In the genomic region with DNA sequence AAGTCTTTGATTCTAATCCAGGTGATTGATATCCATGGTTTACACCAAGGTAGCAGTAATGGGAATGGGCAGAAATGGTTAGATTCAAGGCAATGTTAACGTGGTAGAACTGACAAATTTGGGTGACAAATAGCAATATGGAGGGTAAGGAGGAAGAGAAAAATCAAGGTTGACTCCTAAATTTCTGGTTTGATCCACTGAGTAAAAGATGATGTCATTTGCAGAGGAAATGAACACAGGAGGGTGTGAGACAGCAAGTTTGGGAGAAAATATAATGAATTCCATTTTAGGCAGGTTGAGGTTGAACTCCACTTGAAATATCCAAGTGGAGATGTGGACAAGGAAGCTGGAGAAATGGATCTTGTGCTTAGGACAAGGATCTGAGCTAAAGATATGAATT, we compare ENCODE assay signal across 16 cellular contexts.
A peak's percentile ranks its signal among the peaks of the same experiment; 100 is the strongest.
DNase-seq lines count a peak whose midpoint lies in the region; ATAC-seq, FAIRE-seq and TF ChIP-seq lines count a peak whose summit lies in the region.
"Had no signal": no experiment of that assay in that cellular context is flagged by ENCODE, and none has a peak within 500 bp of the region (broad histone marks: within the 10 kb centered on the region; RNA-seq: fewer than 3 reads in every experiment).

No MANE protein-coding gene starts in this region.

- H3K27me3 ChIP-seq in PC-9 (ENCODE audit: insufficient read depth, low read depth) (no peaks in the 10 kb centered on the region), skeletal muscle tissue (ENCODE audit: control insufficient read depth in 3 of 3, insufficient read depth in 3 of 3, low read length in 3 of 3) (peaks cover 0 to 5% (median 0%) of the 10 kb centered on the region in 3 donors)

- intact Hi-C loops in PC-9 (cut with micrococcal nuclease; ENCODE audit: unreplicated experiment) = no loop called here

- peak overlapping the region; percentile 60 to 79; a peak in 4 of 6 replicates for H3K27ac ChIP-seq in A549
- peak overlapping the region; percentile 28; the same call in 1 of the 2 replicates for H3K27ac ChIP-seq in PC-9
- peak overlapping the region; percentile 100 for H3K27ac ChIP-seq in epithelial cell of prostate
- H3K27ac ChIP-seq in skeletal muscle tissue (ENCODE audit: low read depth, low read length) = peak overlapping the region; percentile 47
- H3K27ac ChIP-seq: C4-2B had no signal

- no peak overlapping the region for H3K9ac ChIP-seq in skeletal muscle tissue (ENCODE audit: low read depth in 1 of 3, low read length in 3 of 3)

- TF ChIP-seq POLR2A in A549 (IDR thresholded peaks at IDR 0.05; ENCODE audit: low read length) = no peak

- H3K4me2 ChIP-seq in A549 = peak overlapping the region; percentile 42; the same call in 2 of the 3 replicates
- no peak overlapping the region for H3K4me2 ChIP-seq in PC-9

- TF ChIP-seq EP300 in A549 (IDR thresholded peaks at IDR 0.05) = no peak

- no peaks in the 10 kb centered on the region for H3K9me3 ChIP-seq in A549
- no peaks in the 10 kb centered on the region for H3K9me3 ChIP-seq in PC-9 (ENCODE audit: insufficient read depth, low read depth)
- no peaks in the 10 kb centered on the region for H3K9me3 ChIP-seq in skeletal muscle tissue (ENCODE audit: control insufficient read depth in 3 of 3, low read length in 3 of 3)

- H2AFZ ChIP-seq in PC-9 = no peak overlapping the region

- ATAC-seq in A549 (no peak), HG03097 (IDR thresholded peaks at IDR 0.05; ENCODE audit: low FRiP score, unreplicated experiment) (no peak), GM18519 (IDR thresholded peaks at IDR 0.05; ENCODE audit: low FRiP score, unreplicated experiment) (no peak)

- POLR2A ChIA-PET in A549 (lab: Yijun Ruan, JAX) = no interaction called here
- POLR2A ChIA-PET in PC-9 (lab: Charles Lee; ENCODE audit: unreplicated experiment) = interaction anchor here (0.7 to 1.0 kb wide), 3 partner anchors 16 to 21 kb away, joined by 3 to 7 read pairs (median 5); no protein-coding TSS in a partner anchor

- no peaks in the 10 kb centered on the region for H3K36me3 ChIP-seq in PC-9 (ENCODE audit: low read depth)
- H3K36me3 ChIP-seq in skeletal muscle tissue (ENCODE audit: control insufficient read depth in 3 of 3, insufficient read depth in 3 of 3, low read length in 3 of 3) = no peaks in the 10 kb centered on the region

- TF ChIP-seq RAD21 in A549 (conservative IDR thresholded peaks at IDR 0.05 in 1 of 2, IDR thresholded peaks at IDR 0.05 in 1 of 2) = no peak

- no TSS peak for BruUV-seq in PC-9 (replicated peaks; lab: Mats Ljungman, UMichigan)

- TF ChIP-seq CTCF in A549 (IDR thresholded peaks at IDR 0.05) (no peak), PC-9 (conservative IDR thresholded peaks at IDR 0.05) (no peak)

- no peaks in the 10 kb centered on the region for H3K9me2 ChIP-seq in PC-9 (ENCODE audit: insufficient read depth)

- FAIRE-seq in A549 (lab: Jason Lieb, UNC) = no peak
- FAIRE-seq: G401.6 had no signal

- H3F3A ChIP-seq in PC-9 (ENCODE audit: insufficient read depth, low read depth) = peaks cover 47% of the 10 kb centered on the region

- no peak for DNase-seq in A549 (ENCODE audit: low read depth in 1 of 2, low spot score in 1 of 2)
- no peak for DNase-seq in PC-9
- DNase-seq in epithelial cell of prostate (ENCODE audit: low read depth, low spot score) = no peak
- no peak for DNase-seq in NCI-H345 (lab: John Stamatoyannopoulos, UW)
- DNase-seq in activated effector memory CD4-positive, alpha-beta T cell treated with anti-CD3 and anti-CD28 coated beads, Interleukin-2, amount 50 U/mL, for 16 hours = no peak
- DNase-seq: DND-41, GOT3, MV-4-11, NCI-H1417, NCI-H187 treated with DMSO at 0.1 percent for 48 hours, NCI-H774 had no signal

- H3K4me3 ChIP-seq in A549 (no peak overlapping the region), PC-9 (no peak overlapping the region), skeletal muscle tissue (ENCODE audit: low read length in 3 of 3) (no peak overlapping the region)

- CTCF ChIA-PET in A549 (lab: Yijun Ruan, JAX) = interaction anchor here (1.4 kb wide), 1 partner anchor 10 kb away, joined by 3 read pairs; no protein-coding TSS in a partner anchor
- CTCF ChIA-PET in PC-9 (lab: Charles Lee) = interaction anchor here (0.5 kb wide), 1 partner anchor 15 kb away, joined by 8 read pairs; no protein-coding TSS in a partner anchor

- no peaks in the 10 kb centered on the region for H3K79me2 ChIP-seq in PC-9 (ENCODE audit: low read depth)

- WGBS in A549 (ENCODE audit: missing lambda C conversion rate) = 64% methylated on average over 1 of the region's 1 CpG

- peaks cover 48% of the 10 kb centered on the region for H3K4me1 ChIP-seq in A549
- peaks cover 76% of the 10 kb centered on the region for H3K4me1 ChIP-seq in PC-9 (replicated peaks; ENCODE audit: insufficient read depth)
- H3K4me1 ChIP-seq in skeletal muscle tissue (ENCODE audit: control insufficient read depth in 3 of 3, insufficient read depth in 3 of 3, low read length in 3 of 3) = peaks cover 0 to 3% (median 0%) of the 10 kb centered on the region in 3 donors

- H4K20me1 ChIP-seq in PC-9 (ENCODE audit: insufficient read depth) = no peaks in the 10 kb centered on the region

TF ChIP-seq in A549, 52 proteins besides CTCF, POLR2A, EP300 and RAD21:
- TF ChIP-seq, protein P1, sequence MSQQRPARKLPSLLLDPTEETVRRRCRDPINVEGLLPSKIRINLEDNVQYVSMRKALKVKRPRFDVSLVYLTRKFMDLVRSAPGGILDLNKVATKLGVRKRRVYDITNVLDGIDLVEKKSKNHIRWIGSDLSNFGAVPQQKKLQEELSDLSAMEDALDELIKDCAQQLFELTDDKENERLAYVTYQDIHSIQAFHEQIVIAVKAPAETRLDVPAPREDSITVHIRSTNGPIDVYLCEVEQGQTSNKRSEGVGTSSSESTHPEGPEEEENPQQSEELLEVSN (IDR thresholded peaks at IDR 0.05; ENCODE audit: borderline replicate concordance, low read depth) = no peak
- TF ChIP-seq HOXB5 (CRISPR knock-in tag; IDR thresholded peaks at IDR 0.05) = no peak
- no peak for TF ChIP-seq JUNB (IDR thresholded peaks at IDR 0.05)
- TF ChIP-seq ZSCAN20 (CRISPR knock-in tag; IDR thresholded peaks at IDR 0.05) = no peak
- TF ChIP-seq MAZ (IDR thresholded peaks at IDR 0.05; ENCODE audit: borderline replicate concordance, low read depth, low read length) = no peak
- no peak for TF ChIP-seq HEYL (CRISPR knock-in tag; IDR thresholded peaks at IDR 0.05)
- TF ChIP-seq EHMT2 (IDR thresholded peaks at IDR 0.05; ENCODE audit: low read depth) = no peak
- TF ChIP-seq PHF8 (IDR thresholded peaks at IDR 0.05; ENCODE audit: borderline replicate concordance, low read depth) = no peak
- no peak for TF ChIP-seq CBX8 (IDR thresholded peaks at IDR 0.05)
- TF ChIP-seq KDM1A (IDR thresholded peaks at IDR 0.05; ENCODE audit: low read depth) = no peak
- no peak for TF ChIP-seq HOXA7 (CRISPR knock-in tag; IDR thresholded peaks at IDR 0.05)
- TF ChIP-seq RFX5 (IDR thresholded peaks at IDR 0.05) = no peak
- TF ChIP-seq ZFP36 (IDR thresholded peaks at IDR 0.05; ENCODE audit: borderline replicate concordance, partially characterized antibody) = no peak
- TF ChIP-seq, protein P2, sequence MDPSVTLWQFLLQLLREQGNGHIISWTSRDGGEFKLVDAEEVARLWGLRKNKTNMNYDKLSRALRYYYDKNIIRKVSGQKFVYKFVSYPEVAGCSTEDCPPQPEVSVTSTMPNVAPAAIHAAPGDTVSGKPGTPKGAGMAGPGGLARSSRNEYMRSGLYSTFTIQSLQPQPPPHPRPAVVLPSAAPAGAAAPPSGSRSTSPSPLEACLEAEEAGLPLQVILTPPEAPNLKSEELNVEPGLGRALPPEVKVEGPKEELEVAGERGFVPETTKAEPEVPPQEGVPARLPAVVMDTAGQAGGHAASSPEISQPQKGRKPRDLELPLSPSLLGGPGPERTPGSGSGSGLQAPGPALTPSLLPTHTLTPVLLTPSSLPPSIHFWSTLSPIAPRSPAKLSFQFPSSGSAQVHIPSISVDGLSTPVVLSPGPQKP (IDR thresholded peaks at IDR 0.05; ENCODE audit: low read depth, low read length) = no peak
- TF ChIP-seq RARB (CRISPR knock-in tag; IDR thresholded peaks at IDR 0.05) = no peak
- no peak for TF ChIP-seq TFCP2L1 (CRISPR knock-in tag; IDR thresholded peaks at IDR 0.05)
- TF ChIP-seq, protein P3, sequence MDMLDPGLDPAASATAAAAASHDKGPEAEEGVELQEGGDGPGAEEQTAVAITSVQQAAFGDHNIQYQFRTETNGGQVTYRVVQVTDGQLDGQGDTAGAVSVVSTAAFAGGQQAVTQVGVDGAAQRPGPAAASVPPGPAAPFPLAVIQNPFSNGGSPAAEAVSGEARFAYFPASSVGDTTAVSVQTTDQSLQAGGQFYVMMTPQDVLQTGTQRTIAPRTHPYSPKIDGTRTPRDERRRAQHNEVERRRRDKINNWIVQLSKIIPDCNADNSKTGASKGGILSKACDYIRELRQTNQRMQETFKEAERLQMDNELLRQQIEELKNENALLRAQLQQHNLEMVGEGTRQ (IDR thresholded peaks at IDR 0.05) = no peak
- TF ChIP-seq NFE2L2 (conservative IDR thresholded peaks at IDR 0.05; ENCODE audit: low read length) = no peak

Comparison
In these comparisons a context has a peak if more than half of its experiments do, and no peak if none do; other contexts are left out.
1. H3K27ac ChIP-seq: peak in every context shown above with its lines; median percentile 100 in epithelial cell of prostate; 70 in A549; 47 in skeletal muscle tissue; 28 in PC-9.